12 cellular contexts compared by ENCODE assay signal in the genomic region with DNA sequence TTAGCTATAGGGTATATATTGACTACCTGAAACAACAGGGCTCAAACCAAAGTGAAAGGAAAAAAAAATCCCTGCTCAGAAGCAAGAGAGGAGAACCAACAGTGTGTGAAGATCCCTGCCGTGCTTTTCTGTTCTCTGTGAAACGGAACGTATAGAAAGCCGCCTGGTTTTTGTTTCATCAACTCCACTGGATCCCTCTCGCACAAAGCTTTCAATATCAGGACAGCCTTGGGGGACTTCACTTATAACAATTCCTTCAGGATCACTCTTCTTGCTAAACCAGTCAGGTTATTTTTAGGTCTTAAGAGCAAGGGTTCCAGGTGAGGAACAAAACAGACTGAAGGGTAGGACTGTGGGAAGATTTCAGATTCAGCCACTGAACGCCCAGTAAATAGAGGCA.
DNase-seq lines count a peak whose midpoint lies in the region; ATAC-seq, FAIRE-seq and TF ChIP-seq lines count a peak whose summit lies in the region.
"Had no signal": no experiment of that assay in that cellular context is flagged by ENCODE, and none has a peak within 500 bp of the region (broad histone marks: within the 10 kb centered on the region; RNA-seq: fewer than 3 reads in every experiment).

No MANE protein-coding gene starts in this region.

- H3K36me3 ChIP-seq in pancreas = no peaks in the 10 kb centered on the region
- H3K36me3 ChIP-seq: tibial artery had no signal

- intact Hi-C loops in pancreas (cut with DNase I) = no loop called here

- no peaks in the 10 kb centered on the region for H3K27me3 ChIP-seq in pancreas
- H3K27me3 ChIP-seq: tibial artery had no signal

- DNase-seq in COLO668 (lab: John Stamatoyannopoulos, UW; ENCODE audit: unreplicated experiment) = peak; percentile 30
- peak; percentile 93 for DNase-seq in NCI-H146 (lab: John Stamatoyannopoulos, UW)
- peak; percentile 38 to 46 for DNase-seq in SHP77 (lab: John Stamatoyannopoulos, UW)
- peak; percentile 10 for DNase-seq in iPS-NIHi7 (ENCODE audit: extremely low spot score)
- no peak for DNase-seq in GM03348 (ENCODE audit: low spot score)
- no peak for DNase-seq in stimulated activated naive CD4-positive, alpha-beta T cell (lab: John Stamatoyannopoulos, UW)
- no peak for DNase-seq in pancreas
- DNase-seq in KBM-7 = no peak
- DNase-seq: activated naive CD8-positive, alpha-beta T cell treated with anti-CD3 and anti-CD28 coated beads, Interleukin-2, amount 10 ng/mL, durations not matched to agents 7 days and 5 days; HFFc6; occipital lobe; tibial artery had no signal

- no peak for ATAC-seq in pancreas

- FAIRE-seq in pancreas (lab: Jason Lieb, UNC) = no peak

- no peaks in the 10 kb centered on the region for H3K9me3 ChIP-seq in pancreas
- H3K9me3 ChIP-seq: tibial artery had no signal

- H3K27ac ChIP-seq in pancreas = no peak overlapping the region
- H3K27ac ChIP-seq: tibial artery had no signal

- in situ Hi-C loops in KBM-7 (cut with MboI; ENCODE audit: low pct_unique_long_range_greater_than_20kb, low sequenced_read_pairs) = no loop called here

- 48 to 54% methylated on average over 6 of the region's 6 CpGs for WGBS in pancreas, 2 donors

- H3K4me1 ChIP-seq in pancreas = no peaks in the 10 kb centered on the region

- H3K4me3 ChIP-seq in pancreas = no peak overlapping the region
- H3K4me3 ChIP-seq: tibial artery had no signal

- TF ChIP-seq CTCF in pancreas (IDR thresholded peaks at IDR 0.05) = no peak

Comparison
In these comparisons a context has a peak if more than half of its experiments do, and no peak if none do; other contexts are left out.
1. DNase-seq: peak in COLO668 (single experiment), NCI-H146 (single experiment), SHP77 (2 of 2) and iPS-NIHi7 (single experiment); none in GM03348 (single experiment), stimulated activated naive CD4-positive, alpha-beta T cell (0 of 6), pancreas (0 of 6) and KBM-7 (single experiment).